Comparison of ENCODE assay signal across 2 cellular contexts in genomic region chr4:186767794-186768193, GRCh38.
A peak's percentile ranks its signal among the peaks of the same experiment; 100 is the strongest.
TF ChIP-seq lines count a peak whose summit lies in the region.

No MANE protein-coding gene starts in this region.

TF ChIP-seq in IMR-90, 13 proteins besides CTCF, POLR2A, EP300 and RAD21:
- TF ChIP-seq CHD1 (IDR thresholded peaks at IDR 0.05; ENCODE audit: low read depth, low read length) (no peak), SMC3 (IDR thresholded peaks at IDR 0.05; ENCODE audit: low read depth, low read length) (no peak), BHLHE40 (IDR thresholded peaks at IDR 0.05; ENCODE audit: low read depth, low read length) (no peak), NFE2L2 (IDR thresholded peaks at IDR 0.05; ENCODE audit: low read depth, low read length) (no peak), FOS (IDR thresholded peaks at IDR 0.05; ENCODE audit: low read depth, low read length) (no peak)

TF ChIP-seq in K562, 482 proteins besides CTCF, POLR2A, EP300 and RAD21:
- TF ChIP-seq, protein P1, sequence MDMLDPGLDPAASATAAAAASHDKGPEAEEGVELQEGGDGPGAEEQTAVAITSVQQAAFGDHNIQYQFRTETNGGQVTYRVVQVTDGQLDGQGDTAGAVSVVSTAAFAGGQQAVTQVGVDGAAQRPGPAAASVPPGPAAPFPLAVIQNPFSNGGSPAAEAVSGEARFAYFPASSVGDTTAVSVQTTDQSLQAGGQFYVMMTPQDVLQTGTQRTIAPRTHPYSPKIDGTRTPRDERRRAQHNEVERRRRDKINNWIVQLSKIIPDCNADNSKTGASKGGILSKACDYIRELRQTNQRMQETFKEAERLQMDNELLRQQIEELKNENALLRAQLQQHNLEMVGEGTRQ (CRISPR knock-in tag; IDR thresholded peaks at IDR 0.05) = peak; percentile 27; the same call in 1 of the 2 replicates
- TF ChIP-seq NR4A1 (CRISPR knock-in tag; IDR thresholded peaks at IDR 0.05) = no peak
- TF ChIP-seq NR4A1 (tag; IDR thresholded peaks at IDR 0.05) = no peak
- TF ChIP-seq SAFB2 (IDR thresholded peaks at IDR 0.05; ENCODE audit: borderline replicate concordance, low read depth, low read length, severe bottlenecking) = no peak
- TF ChIP-seq RAD51 (IDR thresholded peaks at IDR 0.05; ENCODE audit: borderline replicate concordance, low read depth) = peak; percentile 61
- no peak for TF ChIP-seq CHD1 (IDR thresholded peaks at IDR 0.05; ENCODE audit: low read length)
- TF ChIP-seq CBFA2T2 (conservative IDR thresholded peaks at IDR 0.05) = 0 out of 2 replicates have a peak, but pooled peaks have one; percentile 20
- TF ChIP-seq, protein P2, sequence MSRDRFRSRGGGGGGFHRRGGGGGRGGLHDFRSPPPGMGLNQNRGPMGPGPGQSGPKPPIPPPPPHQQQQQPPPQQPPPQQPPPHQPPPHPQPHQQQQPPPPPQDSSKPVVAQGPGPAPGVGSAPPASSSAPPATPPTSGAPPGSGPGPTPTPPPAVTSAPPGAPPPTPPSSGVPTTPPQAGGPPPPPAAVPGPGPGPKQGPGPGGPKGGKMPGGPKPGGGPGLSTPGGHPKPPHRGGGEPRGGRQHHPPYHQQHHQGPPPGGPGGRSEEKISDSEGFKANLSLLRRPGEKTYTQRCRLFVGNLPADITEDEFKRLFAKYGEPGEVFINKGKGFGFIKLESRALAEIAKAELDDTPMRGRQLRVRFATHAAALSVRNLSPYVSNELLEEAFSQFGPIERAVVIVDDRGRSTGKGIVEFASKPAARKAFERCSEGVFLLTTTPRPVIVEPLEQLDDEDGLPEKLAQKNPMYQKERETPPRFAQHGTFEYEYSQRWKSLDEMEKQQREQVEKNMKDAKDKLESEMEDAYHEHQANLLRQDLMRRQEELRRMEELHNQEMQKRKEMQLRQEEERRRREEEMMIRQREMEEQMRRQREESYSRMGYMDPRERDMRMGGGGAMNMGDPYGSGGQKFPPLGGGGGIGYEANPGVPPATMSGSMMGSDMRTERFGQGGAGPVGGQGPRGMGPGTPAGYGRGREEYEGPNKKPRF (IDR thresholded peaks at IDR 0.05; ENCODE audit: low read depth, low read length) = no peak
- TF ChIP-seq TFE3 (CRISPR knock-in tag; IDR thresholded peaks at IDR 0.05) = peak; percentile 79
- TF ChIP-seq CCNT2 (IDR thresholded peaks at IDR 0.05; ENCODE audit: borderline replicate concordance, extremely low read depth, insufficient read length, low read depth, low read length) = no peak
- no peak for TF ChIP-seq FIP1L1 (IDR thresholded peaks at IDR 0.05; ENCODE audit: low read depth, low read length, poor library complexity, severe bottlenecking)
- TF ChIP-seq GATA2 (CRISPR knock-in tag; IDR thresholded peaks at IDR 0.05) = no peak
- no peak for TF ChIP-seq IRF2 (CRISPR knock-in tag; IDR thresholded peaks at IDR 0.05)
- TF ChIP-seq TOE1 (IDR thresholded peaks at IDR 0.05; ENCODE audit: borderline replicate concordance) = 0 out of 2 replicates have a peak, but pooled peaks have one; percentile 31
- no peak for TF ChIP-seq TOE1 (CRISPR knock-in tag; IDR thresholded peaks at IDR 0.05; ENCODE audit: borderline replicate concordance, low read depth)
